9 cellular contexts compared by ENCODE assay signal in the genomic region with DNA sequence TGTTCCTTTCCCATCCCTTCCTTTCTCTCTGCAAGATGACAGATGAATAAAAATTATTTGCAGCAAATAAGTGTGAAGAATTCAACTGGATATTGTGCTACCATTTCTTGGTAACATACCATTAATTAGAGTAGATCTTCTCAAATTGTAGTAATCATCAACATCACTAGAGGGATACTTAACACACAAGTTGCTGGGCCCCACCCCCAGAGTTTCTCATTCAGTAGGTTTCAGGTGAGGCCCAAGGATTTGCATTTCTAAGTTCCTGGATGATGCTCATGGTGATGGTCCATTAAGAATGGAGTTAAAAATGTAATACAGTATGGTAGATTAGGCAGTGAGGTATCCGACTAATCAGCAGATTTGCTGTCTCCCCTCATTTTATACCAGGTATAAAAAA.
DNase-seq lines count a peak whose midpoint lies in the region; ATAC-seq lines count a peak whose summit lies in the region.
"Had no signal": no experiment of that assay in that cellular context is flagged by ENCODE, and none has a peak within 500 bp of the region (broad histone marks: within the 10 kb centered on the region; RNA-seq: fewer than 3 reads in every experiment).

No MANE protein-coding gene starts in this region.

- no peaks in the 10 kb centered on the region for H3K36me3 ChIP-seq in iPS DF 6.9 (ENCODE audit: control insufficient read depth, insufficient read depth, low read length)

- WGBS in iPS DF 6.9 (ENCODE audit: insufficient coverage, insufficient read length), result no CpG with 5 or more reads among the region's 1 CpG

- H3K27me3 ChIP-seq in iPS DF 6.9 (ENCODE audit: control insufficient read depth, insufficient read depth, low read length), result no peaks in the 10 kb centered on the region

- no peaks in the 10 kb centered on the region for H3K4me1 ChIP-seq in iPS DF 6.9 (ENCODE audit: control insufficient read depth, insufficient read depth, low read length)

- H3K9me3 ChIP-seq in iPS DF 6.9 (ENCODE audit: control insufficient read depth, insufficient read depth, low read length), result no peaks in the 10 kb centered on the region

- ATAC-seq in GM19023 (IDR thresholded peaks at IDR 0.05; ENCODE audit: unreplicated experiment), result peak; percentile 79
- peak; percentile 74 for ATAC-seq in HG02588 (IDR thresholded peaks at IDR 0.05; ENCODE audit: unreplicated experiment)
- peak; percentile 82 for ATAC-seq in HG03520 (IDR thresholded peaks at IDR 0.05; ENCODE audit: unreplicated experiment)
- no peak for ATAC-seq in HG03469 (IDR thresholded peaks at IDR 0.05; ENCODE audit: unreplicated experiment)

- no peak overlapping the region for H3K4me3 ChIP-seq in iPS DF 6.9 (ENCODE audit: low read length)

- no peak overlapping the region for H3K27ac ChIP-seq in iPS DF 6.9 (ENCODE audit: low read length)

- DNase-seq in iPS DF 6.9 (ENCODE audit: low read depth, low spot score), result peak; percentile 5
- DNase-seq in NK-92 treated with Interleukin-12 subunit alpha and Interleukin-12 subunit beta, amount 100 ng/mL, for 24 hours (lab: John Stamatoyannopoulos, UW), result no peak
- no peak for DNase-seq in AG20443 (ENCODE audit: low spot score)
- DNase-seq: GOT3, nephron progenitor cell had no signal
